8 cellular contexts compared by ENCODE assay signal in the genomic region with DNA sequence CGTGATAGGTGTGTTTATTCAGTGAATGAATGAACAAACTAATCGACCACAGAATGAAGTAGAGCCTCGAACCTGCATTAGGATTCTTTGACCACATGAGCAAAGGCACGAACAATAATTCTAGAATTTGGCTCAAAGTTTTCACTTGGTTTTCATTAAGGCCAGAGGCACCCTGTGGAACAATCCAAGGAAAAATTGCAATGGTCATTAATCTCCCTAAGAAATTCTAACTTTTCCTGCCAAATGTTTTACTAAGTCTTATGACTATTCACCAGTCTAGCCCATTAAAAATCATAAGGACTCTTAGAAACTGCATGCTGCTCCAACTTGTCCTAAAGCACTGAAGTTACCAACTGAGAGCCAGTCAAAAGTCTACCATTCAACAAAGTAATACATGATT.
"Had no signal": no experiment of that assay in that cellular context is flagged by ENCODE, and none has a peak within 500 bp of the region (broad histone marks: within the 10 kb centered on the region; RNA-seq: fewer than 3 reads in every experiment).

No MANE protein-coding gene starts in this region.

- H3K36me3 Mint-ChIP-seq: IgD-negative memory B cell had no signal

- H3K27ac Mint-ChIP-seq: HFFc6 had no signal

- H3K4me3 ChIP-seq: HAP-1 had no signal

- H3K27ac ChIP-seq: KMS-11 had no signal

- H3K4me1 Mint-ChIP-seq: IgD-negative memory B cell had no signal

- DNase-seq: GOT3, HFFc6, KBM-7 had no signal

- H3K4me2 ChIP-seq: KMS-11 had no signal

- FAIRE-seq: HepG2 had no signal

- H3K9me3 Mint-ChIP-seq: HFFc6 had no signal

- H3K9ac ChIP-seq: KMS-11 had no signal

- H3K4me1 ChIP-seq: HAP-1 had no signal

- H3K4me3 Mint-ChIP-seq: HFFc6, IgD-negative memory B cell had no signal

- H3K27me3 Mint-ChIP-seq: IgD-negative memory B cell had no signal

- ATAC-seq: HCT116, HepG2 had no signal

- H3K9me3 ChIP-seq: HAP-1 had no signal

- H3K36me3 ChIP-seq: HAP-1 had no signal
